In the genomic region with DNA sequence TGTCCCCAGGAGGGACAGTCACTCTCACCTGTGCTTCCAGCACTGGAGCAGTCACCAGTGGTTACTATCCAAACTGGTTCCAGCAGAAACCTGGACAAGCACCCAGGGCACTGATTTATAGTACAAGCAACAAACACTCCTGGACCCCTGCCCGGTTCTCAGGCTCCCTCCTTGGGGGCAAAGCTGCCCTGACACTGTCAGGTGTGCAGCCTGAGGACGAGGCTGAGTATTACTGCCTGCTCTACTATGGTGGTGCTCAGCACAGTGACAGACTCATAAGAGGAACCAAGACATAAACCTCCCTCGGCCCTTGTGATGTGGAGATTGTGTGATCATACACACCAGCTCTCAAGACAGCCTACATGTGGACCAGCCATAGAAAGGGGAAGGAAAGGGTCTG, we compare ENCODE assay signal across 12 cellular contexts.
A peak's percentile ranks its signal among the peaks of the same experiment; 100 is the strongest.
DNase-seq lines count a peak whose midpoint lies in the region; ATAC-seq and TF ChIP-seq lines count a peak whose summit lies in the region.
"Had no signal": no experiment of that assay in that cellular context is flagged by ENCODE, and none has a peak within 500 bp of the region (broad histone marks: within the 10 kb centered on the region; RNA-seq: fewer than 3 reads in every experiment).

No MANE protein-coding gene starts in this region.

- H3K79me2 ChIP-seq in DOHH2 (ENCODE audit: control insufficient read depth, low read length) (no peaks in the 10 kb centered on the region), Karpas-422 (ENCODE audit: low read length) (no peaks in the 10 kb centered on the region), SU-DHL-6 (ENCODE audit: insufficient read depth, low read length) (no peaks in the 10 kb centered on the region)

- peaks cover 12% of the 10 kb centered on the region; the same call in 1 of the 2 replicates for H3K36me3 ChIP-seq in DOHH2 (ENCODE audit: control insufficient read depth, low read length)
- no peaks in the 10 kb centered on the region for H3K36me3 ChIP-seq in Karpas-422 (ENCODE audit: insufficient read depth, low read length)
- no peaks in the 10 kb centered on the region for H3K36me3 ChIP-seq in SU-DHL-6 (ENCODE audit: low read length)

- H3F3A ChIP-seq in DOHH2 (ENCODE audit: control insufficient read depth, insufficient read depth) (peaks cover 29% of the 10 kb centered on the region), SU-DHL-6 (ENCODE audit: insufficient read depth) (peaks cover 23% of the 10 kb centered on the region)

- no peaks in the 10 kb centered on the region for H3K36me3 Mint-ChIP-seq in osteocyte (ENCODE audit: unreplicated experiment)

- peak overlapping the region; percentile 61 for H3K4me3 ChIP-seq in DOHH2 (ENCODE audit: low read length)
- H3K4me3 ChIP-seq in Karpas-422 (ENCODE audit: low read length), result peak overlapping the region; percentile 55
- no peak overlapping the region for H3K4me3 ChIP-seq in SU-DHL-6 (ENCODE audit: insufficient read depth, low read length, poor library complexity, severe bottlenecking)
- H3K4me3 ChIP-seq: body of pancreas had no signal

- TF ChIP-seq CTCF in DOHH2 (IDR thresholded peaks at IDR 0.05; ENCODE audit: low read depth, low read length, poor library complexity, severe bottlenecking) (no peak), SU-DHL-6 (IDR thresholded peaks at IDR 0.05; ENCODE audit: insufficient read depth, low read length, poor library complexity, severe bottlenecking) (no peak), osteocyte (IDR thresholded peaks at IDR 0.05) (no peak)

- no peaks in the 10 kb centered on the region for H3K4me1 Mint-ChIP-seq in osteocyte (ENCODE audit: unreplicated experiment)
- no peaks in the 10 kb centered on the region for H3K4me1 Mint-ChIP-seq in stimulated activated naive CD8-positive, alpha-beta T cell treated with anti-CD3 and anti-CD28 coated beads, Interleukin-15, amount 100 ng/mL, for 72 hours

- H3K9ac ChIP-seq in Karpas-422 (ENCODE audit: low read length) (peak overlapping the region; percentile 73), SU-DHL-6 (ENCODE audit: low read length) (peak overlapping the region; percentile 55)

- H3K9me2 ChIP-seq in DOHH2 (replicated peaks; ENCODE audit: control insufficient read depth, low read length) (no peaks in the 10 kb centered on the region), Karpas-422 (replicated peaks; ENCODE audit: insufficient read depth, low read length) (no peaks in the 10 kb centered on the region), SU-DHL-6 (replicated peaks; ENCODE audit: insufficient read depth, low read length) (no peaks in the 10 kb centered on the region)

- H3K4me1 ChIP-seq in DOHH2 (ENCODE audit: control insufficient read depth, low read length), result peaks cover 75% of the 10 kb centered on the region
- H3K4me1 ChIP-seq in Karpas-422 (ENCODE audit: low read length), result peaks cover 43% of the 10 kb centered on the region
- H3K4me1 ChIP-seq: body of pancreas had no signal

- H3K4me3 Mint-ChIP-seq in osteocyte (ENCODE audit: unreplicated experiment), result no peak overlapping the region
- H3K4me3 Mint-ChIP-seq in stimulated activated naive CD8-positive, alpha-beta T cell treated with anti-CD3 and anti-CD28 coated beads, Interleukin-15, amount 100 ng/mL, for 72 hours, result no peak overlapping the region
- H3K4me3 Mint-ChIP-seq: stimulated activated naive CD8-positive, alpha-beta T cell treated with anti-CD3 and anti-CD28 coated beads, Interleukin-15, Interleukin-2, amounts not matched to agents 100 ng/mL and 50 ng/mL, for 24 hours had no signal

- no peak for ATAC-seq in HG02973 (IDR thresholded peaks at IDR 0.05; ENCODE audit: unreplicated experiment)
- ATAC-seq in stimulated activated naive CD8-positive, alpha-beta T cell treated with anti-CD3 and anti-CD28 coated beads, Interleukin-15, Interleukin-2, amounts not matched to agents 100 U/mL and 50 U/mL, for 24 hours, result no peak
- no peak for ATAC-seq in stimulated activated naive CD8-positive, alpha-beta T cell treated with anti-CD3 and anti-CD28 coated beads, Interleukin-15, amount 100 ng/mL, for 72 hours
- ATAC-seq: body of pancreas, PC-3 had no signal

- peaks cover 10% of the 10 kb centered on the region for H3K27me3 Mint-ChIP-seq in osteocyte (ENCODE audit: unreplicated experiment)
- peaks cover 14% of the 10 kb centered on the region for H3K27me3 Mint-ChIP-seq in stimulated activated naive CD8-positive, alpha-beta T cell treated with anti-CD3 and anti-CD28 coated beads, Interleukin-15, amount 100 ng/mL, for 72 hours

- peak overlapping the region; percentile 90 for H3K27ac ChIP-seq in DOHH2 (ENCODE audit: low read depth, low read length)
- H3K27ac ChIP-seq in Karpas-422 (ENCODE audit: low read length), result peak overlapping the region; percentile 94
- H3K27ac ChIP-seq in SU-DHL-6 (ENCODE audit: low read depth, low read length), result peak overlapping the region; percentile 99
- H3K27ac ChIP-seq: body of pancreas had no signal

- H3K4me2 ChIP-seq in DOHH2 (ENCODE audit: low read length), result peak overlapping the region; percentile 71
- H3K4me2 ChIP-seq in Karpas-422 (ENCODE audit: low read depth, low read length, poor library complexity, severe bottlenecking), result peak overlapping the region; percentile 79
- peak overlapping the region; percentile 77 for H3K4me2 ChIP-seq in SU-DHL-6 (ENCODE audit: low read depth, low read length, poor library complexity, severe bottlenecking)

- peaks cover 14% of the 10 kb centered on the region for H3K9me3 Mint-ChIP-seq in osteocyte (ENCODE audit: unreplicated experiment)
- H3K9me3 Mint-ChIP-seq in stimulated activated naive CD8-positive, alpha-beta T cell treated with anti-CD3 and anti-CD28 coated beads, Interleukin-15, amount 100 ng/mL, for 72 hours, result no peaks in the 10 kb centered on the region
- H3K9me3 Mint-ChIP-seq: stimulated activated naive CD8-positive, alpha-beta T cell treated with anti-CD3 and anti-CD28 coated beads, Interleukin-15, Interleukin-2, amounts not matched to agents 100 ng/mL and 50 ng/mL, for 24 hours had no signal

- H4K20me1 ChIP-seq in DOHH2 (ENCODE audit: control insufficient read depth, insufficient read depth, low read depth, low read length) (no peaks in the 10 kb centered on the region), Karpas-422 (ENCODE audit: insufficient read depth, low read depth, low read length) (no peaks in the 10 kb centered on the region), SU-DHL-6 (ENCODE audit: low read depth, low read length) (no peaks in the 10 kb centered on the region)

- peak overlapping the region; percentile 21; the same call in 1 of the 2 replicates for H2AFZ ChIP-seq in Karpas-422 (ENCODE audit: low read length)
- H2AFZ ChIP-seq in SU-DHL-6 (ENCODE audit: low read depth, low read length, severe bottlenecking), result no peak overlapping the region

- no peak overlapping the region for H3K27ac Mint-ChIP-seq in osteocyte (ENCODE audit: unreplicated experiment)
- H3K27ac Mint-ChIP-seq in stimulated activated naive CD8-positive, alpha-beta T cell treated with anti-CD3 and anti-CD28 coated beads, Interleukin-15, amount 100 ng/mL, for 72 hours, result no peak overlapping the region
- H3K27ac Mint-ChIP-seq: stimulated activated naive CD8-positive, alpha-beta T cell treated with anti-CD3 and anti-CD28 coated beads, Interleukin-15, Interleukin-2, amounts not matched to agents 100 ng/mL and 50 ng/mL, for 24 hours had no signal

- peaks cover 20% of the 10 kb centered on the region; the same call in 1 of the 2 replicates for H3K9me3 ChIP-seq in DOHH2 (ENCODE audit: control insufficient read depth, insufficient read depth, low read length)
- H3K9me3 ChIP-seq in Karpas-422 (ENCODE audit: low read length), result no peaks in the 10 kb centered on the region
- no peaks in the 10 kb centered on the region for H3K9me3 ChIP-seq in SU-DHL-6 (ENCODE audit: insufficient read depth, low read length)

- H3K27me3 ChIP-seq in DOHH2 (ENCODE audit: control insufficient read depth, low read length) (no peaks in the 10 kb centered on the region), Karpas-422 (ENCODE audit: low read length) (no peaks in the 10 kb centered on the region), SU-DHL-6 (ENCODE audit: low read length) (no peaks in the 10 kb centered on the region)
- H3K27me3 ChIP-seq: body of pancreas had no signal

- DNase-seq in Karpas-422, result peak; percentile 83
- peak; percentile 48 for DNase-seq in osteocyte (ENCODE audit: extremely low spot score, unreplicated experiment)
- no peak for DNase-seq in stimulated activated naive CD8-positive, alpha-beta T cell treated with anti-CD3 and anti-CD28 coated beads, Interleukin-15, Interleukin-2, amounts not matched to agents 100 U/mL and 50 U/mL, for 24 hours
- DNase-seq in stimulated activated naive CD8-positive, alpha-beta T cell treated with anti-CD3 and anti-CD28 coated beads, Interleukin-15, amount 100 ng/mL, for 72 hours, result no peak
- DNase-seq: body of pancreas, hippocampal formation, NCI-H1048, PC-3 had no signal

Comparison
In these comparisons a context has a peak if more than half of its experiments do, and no peak if none do; other contexts are left out.
1. DNase-seq: peak in Karpas-422 (single experiment) and osteocyte (single experiment); none in stimulated activated naive CD8-positive, alpha-beta T cell treated with anti-CD3 and anti-CD28 coated beads, Interleukin-15, Interleukin-2, amounts not matched to agents 100 U/mL and 50 U/mL, for 24 hours (single experiment) and stimulated activated naive CD8-positive, alpha-beta T cell treated with anti-CD3 and anti-CD28 coated beads, Interleukin-15, amount 100 ng/mL, for 72 hours (0 of 2).
2. Peak in every context shown above with its lines, with median percentiles within 50 percentile points of each other: H3K27ac ChIP-seq and H3K4me2 ChIP-seq.